10 cellular contexts compared by ENCODE assay signal in the genomic region with DNA sequence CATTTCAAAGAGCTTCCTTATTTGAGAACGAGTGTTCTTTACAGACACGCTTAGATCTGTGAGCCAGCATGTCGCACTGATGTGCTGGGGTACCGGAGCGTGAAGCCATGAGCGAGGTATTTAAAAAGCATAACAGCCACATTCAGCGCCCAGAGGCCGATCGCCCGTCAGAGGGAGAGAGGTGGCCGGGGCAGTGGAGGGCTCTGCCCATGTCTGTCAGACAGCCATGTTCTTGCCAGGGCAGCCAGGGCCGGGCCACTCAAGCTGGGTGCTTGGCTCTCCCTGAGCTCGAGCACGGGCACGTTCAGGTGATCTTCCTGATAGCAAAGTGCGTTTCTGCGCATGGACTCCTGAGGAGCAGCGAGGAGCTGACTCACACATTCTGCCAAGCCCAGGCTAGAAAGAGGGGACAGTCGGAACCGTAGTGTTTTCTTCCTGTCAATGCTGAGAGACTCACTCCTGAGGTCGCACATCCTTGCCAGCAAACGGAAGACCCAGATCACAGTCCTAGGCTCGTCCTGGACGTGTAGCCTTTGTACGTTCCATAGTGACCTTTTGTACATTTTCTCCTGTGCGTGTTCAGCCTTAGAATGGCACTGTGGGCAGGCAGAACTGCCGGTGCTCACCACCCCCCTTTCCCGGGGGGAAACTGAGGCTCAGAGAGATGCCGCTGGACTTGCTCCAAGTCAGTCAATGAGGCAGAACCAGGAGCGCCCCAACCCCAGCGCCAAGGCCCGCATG.
DNase-seq lines count a peak whose midpoint lies in the region; ATAC-seq and TF ChIP-seq lines count a peak whose summit lies in the region.
"Had no signal": no experiment of that assay in that cellular context is flagged by ENCODE, and none has a peak within 500 bp of the region (broad histone marks: within the 10 kb centered on the region; RNA-seq: fewer than 3 reads in every experiment).

No MANE protein-coding gene starts in this region.

- H3K4me3 ChIP-seq in BLaER1 (peak overlapping the region; percentile 58), IMR-90 (ENCODE audit: insufficient read depth, low read depth, low read length) (no peak overlapping the region), heart right ventricle (no peak overlapping the region)

- intact Hi-C loops in IMR-90 (cut with micrococcal nuclease): no loop called here
- intact Hi-C loops in heart right ventricle (cut with DNase I): no loop called here

- in situ Hi-C loops in IMR-90 (cut with MboI; ENCODE audit: low sequenced_read_pairs): no loop called here

- peaks cover 67% of the 10 kb centered on the region for H3K4me1 ChIP-seq in BLaER1
- no peaks in the 10 kb centered on the region; the same call in 1 of the 2 replicates for H3K4me1 ChIP-seq in IMR-90 (ENCODE audit: control insufficient read depth, insufficient read depth, low read length)
- peaks cover 0 to 19% (median 6%) of the 10 kb centered on the region in 9 donors for H3K4me1 ChIP-seq in heart right ventricle

- H3K18ac ChIP-seq in IMR-90 (ENCODE audit: low read depth, low read length): no peak overlapping the region

- no peak overlapping the region for H2BK15ac ChIP-seq in IMR-90 (ENCODE audit: low read depth, low read length)

- H4K5ac ChIP-seq in IMR-90 (ENCODE audit: low read depth, low read length): no peak overlapping the region

- TF ChIP-seq POLR2A in IMR-90 (IDR thresholded peaks at IDR 0.05; ENCODE audit: low read depth, low read length): no peak

- no peak overlapping the region for H3K23ac ChIP-seq in IMR-90 (ENCODE audit: low read depth, low read length)

- H3K56ac ChIP-seq in IMR-90 (ENCODE audit: extremely low read depth, insufficient read depth, low read length): no peak overlapping the region

- TF ChIP-seq CTCF in IMR-90 (conservative IDR thresholded peaks at IDR 0.05; ENCODE audit: low read depth, low read length) (no peak), heart right ventricle (IDR thresholded peaks at IDR 0.05) (no peak), omental fat pad (IDR thresholded peaks at IDR 0.05) (no peak)

- 0 out of 2 replicates have a peak overlapping the region, but pooled peaks have one; percentile 14 for H2AK5ac ChIP-seq in IMR-90 (ENCODE audit: low read depth, low read length)

- BruUV-seq in IMR-90 (replicated peaks; lab: Mats Ljungman, UMichigan): no TSS peak

- H3K9ac ChIP-seq in BLaER1 (peak overlapping the region; percentile 74), IMR-90 (ENCODE audit: low read depth, low read length) (no peak overlapping the region)

- no peak overlapping the region for H2BK20ac ChIP-seq in IMR-90 (ENCODE audit: low read depth, low read length)

- no peak for TF ChIP-seq RAD21 in IMR-90 (IDR thresholded peaks at IDR 0.05; ENCODE audit: low read length)

- H4K91ac ChIP-seq in IMR-90 (ENCODE audit: insufficient read depth, low read depth, low read length): no peak overlapping the region

- H3K9me1 ChIP-seq in IMR-90 (ENCODE audit: insufficient read depth, low read length): no peaks in the 10 kb centered on the region

- H3K27ac ChIP-seq in BLaER1 (peak overlapping the region; percentile 87), IMR-90 (ENCODE audit: insufficient read depth, low read length) (no peak overlapping the region), heart right ventricle (peak overlapping the region in 2 of 10 donors; percentile 19 to 36)

- dilution Hi-C loops in IMR-90 (cut with HindIII; ENCODE audit: low sequenced_read_pairs, unreplicated experiment): no loop called here

- H3K27me3 ChIP-seq in BLaER1 (no peaks in the 10 kb centered on the region), IMR-90 (ENCODE audit: control insufficient read depth, insufficient read depth, low read length) (no peaks in the 10 kb centered on the region), heart right ventricle (no peaks in the 10 kb centered on the region)

- ATAC-seq in IMR-90 (ENCODE audit: low read depth) (no peak), heart right ventricle (peak in 5 of 8 donors; percentile 10 to 27 (median 13)), omental fat pad (ENCODE audit: low FRiP score) (no peak), HG02623 (IDR thresholded peaks at IDR 0.05; ENCODE audit: unreplicated experiment) (no peak)
- ATAC-seq: activated CD4-positive, CD25-positive, alpha-beta regulatory T cell treated with anti-CD3 and anti-CD28 coated beads, Interleukin-2, amount 50 U/mL, for 24 hours had no signal

- peak overlapping the region; percentile 56 for H2AFZ ChIP-seq in IMR-90 (replicated peaks; ENCODE audit: low read length, poor library complexity)

- H4K20me1 ChIP-seq in BLaER1 (no peaks in the 10 kb centered on the region), IMR-90 (ENCODE audit: insufficient read depth, low read length) (no peaks in the 10 kb centered on the region)

- H2BK120ac ChIP-seq in IMR-90 (ENCODE audit: low read depth, low read length): no peak overlapping the region

- H3K4me2 ChIP-seq in BLaER1 (peak overlapping the region; percentile 90), IMR-90 (ENCODE audit: low read depth, low read length) (no peak overlapping the region)

- H2AK9ac ChIP-seq in IMR-90 (replicated peaks; ENCODE audit: low read depth, low read length, poor library complexity): no peak overlapping the region

- CTCF ChIA-PET in IMR-90 (lab: Yijun Ruan, JAX): no interaction called here

- DNase-seq in IMR-90: no peak
- no peak for DNase-seq in heart right ventricle
- DNase-seq in omental fat pad (ENCODE audit: low spot score): peak; percentile 16
- no peak for DNase-seq in COLO668 (lab: John Stamatoyannopoulos, UW; ENCODE audit: unreplicated experiment)
- DNase-seq in EL: no peak
- DNase-seq in NCI-H128 (lab: John Stamatoyannopoulos, UW; ENCODE audit: unreplicated experiment): no peak
- DNase-seq: Karpas-422 had no signal

- H3K9me3 ChIP-seq in BLaER1 (peaks cover 27% of the 10 kb centered on the region), IMR-90 (ENCODE audit: control insufficient read depth, insufficient read depth, low read length) (peaks cover 10% of the 10 kb centered on the region), heart right ventricle (peaks cover 0 to 35% (median 11%) of the 10 kb centered on the region in 11 donors)

- H3K4ac ChIP-seq in IMR-90 (ENCODE audit: low read depth, low read length): no peak overlapping the region

- whole genome bisulfite sequencing in IMR-90 (ENCODE audit: extremely low coverage in 2 of 2, insufficient read length in 1 of 2), 2 experiments: 87% methylated on average over 15 of the region's 32 CpGs; no CpG with 5 or more reads in 1 of the 2 experiments
- WGBS in heart right ventricle, 2 donors: 81 to 89% methylated on average over 32 of the region's 32 CpGs

- H3K36me3 ChIP-seq in BLaER1 (peaks cover 34% of the 10 kb centered on the region), IMR-90 (ENCODE audit: control insufficient read depth, insufficient read depth, low read length) (no peaks in the 10 kb centered on the region), heart right ventricle (peaks cover 0 to 41% (median 0%) of the 10 kb centered on the region in 9 donors)

- H4K8ac ChIP-seq in IMR-90 (ENCODE audit: low read depth in 2 of 2, low read length in 2 of 2): no peak overlapping the region

- no peak overlapping the region for H3K14ac ChIP-seq in IMR-90 (replicated peaks; ENCODE audit: low read depth, low read length)

- no peak overlapping the region for H2BK5ac ChIP-seq in IMR-90 (ENCODE audit: low read depth, low read length, poor library complexity, severe bottlenecking)

- no peaks in the 10 kb centered on the region for H3K79me1 ChIP-seq in IMR-90 (ENCODE audit: low read depth in 1 of 2, low read length in 2 of 2)

- POLR2A ChIA-PET in IMR-90 (lab: Charles Lee; ENCODE audit: unreplicated experiment): no interaction called here

TF ChIP-seq in IMR-90, 13 proteins besides CTCF, POLR2A, EP300 and RAD21:
- TF ChIP-seq NFE2L2 (IDR thresholded peaks at IDR 0.05; ENCODE audit: low read depth, low read length) (no peak), SMC3 (IDR thresholded peaks at IDR 0.05; ENCODE audit: low read depth, low read length) (no peak), MXI1 (IDR thresholded peaks at IDR 0.05; ENCODE audit: borderline replicate concordance, low read depth, low read length) (no peak), RFX5 (IDR thresholded peaks at IDR 0.05; ENCODE audit: low read depth, low read length) (no peak), MAZ (IDR thresholded peaks at IDR 0.05; ENCODE audit: borderline replicate concordance, low read depth, low read length) (no peak), ELK1 (IDR thresholded peaks at IDR 0.05; ENCODE audit: borderline replicate concordance, low read depth, low read length) (no peak), CHD1 (IDR thresholded peaks at IDR 0.05; ENCODE audit: low read depth, low read length) (no peak), RCOR1 (IDR thresholded peaks at IDR 0.05; ENCODE audit: insufficient replicate concordance, low read length) (no peak)

Comparison
In these comparisons a context has a peak if more than half of its experiments do, and no peak if none do; other contexts are left out.
1. ATAC-seq: peak in heart right ventricle (5 of 8); none in IMR-90 (single experiment), omental fat pad (single experiment) and HG02623 (single experiment).